In genomic region chr2:121095257-121096080, GRCh38 we compare ENCODE assay signal across 8 cellular contexts.
DNase-seq lines count a peak whose midpoint lies in the region; TF ChIP-seq lines count a peak whose summit lies in the region.

No MANE protein-coding gene starts in this region.

- no peak overlapping the region for H2BK20ac ChIP-seq in H9 (ENCODE audit: low read depth, low read length, poor library complexity, severe bottlenecking)

- H3K36me3 Mint-ChIP-seq in H9 (ENCODE audit: insufficient read depth in 1 of 3, low read depth in 3 of 3), result peaks cover 0 to 3% (median 3%) of the 10 kb centered on the region in 3 experiments; a peak in 3 of 7 replicates

- no peak overlapping the region for H3K4me2 ChIP-seq in H9 (ENCODE audit: insufficient read depth, insufficient read length, low read length)

- peaks cover 0 to 10% of the 10 kb centered on the region in 2 experiments; a peak in 2 of 4 replicates for H3K4me1 Mint-ChIP-seq in H9

- H2BK15ac ChIP-seq in H9 (ENCODE audit: low read depth, low read length), result no peak overlapping the region

- no peak overlapping the region for H2BK120ac ChIP-seq in H9 (ENCODE audit: low read depth, low read length, poor library complexity, severe bottlenecking)

- H3K79me1 ChIP-seq in H9 (ENCODE audit: insufficient read depth, low read depth, low read length, poor library complexity, severe bottlenecking), result no peaks in the 10 kb centered on the region

- DNase-seq in NCI-H1436 (lab: John Stamatoyannopoulos, UW) (peak; percentile 17), NCI-H1436 treated with DMSO at 0.1 percent for 48 hours (lab: John Stamatoyannopoulos, UW) (no peak), H9 (peak; percentile 90), NCI-H345 (lab: John Stamatoyannopoulos, UW) (peak; percentile 70), astrocyte of the hippocampus (ENCODE audit: low read depth, low spot score) (peak; percentile 87), iris pigment epithelial cell (ENCODE audit: low read depth) (peak; percentile 77), testis (peak; percentile 78), cortex of kidney (lab: John Stamatoyannopoulos, UW) (no peak)

- no peaks in the 10 kb centered on the region for H4K20me1 ChIP-seq in H9 (ENCODE audit: control insufficient read depth, insufficient read depth, insufficient read length)

- no CpG with 5 or more reads among the region's 19 CpGs for WGBS in H9 (ENCODE audit: extremely low coverage, insufficient read length, low lambda C conversion rate)
- 43 to 53% methylated on average over 17 to 19 of the region's 19 CpGs for WGBS in testis, 2 donors

- H3K23ac ChIP-seq in H9 (ENCODE audit: insufficient read length, low read depth, low read length), result no peak overlapping the region

- no peak overlapping the region for H3K27ac Mint-ChIP-seq in H9

- H3K9me3 ChIP-seq in H9 (ENCODE audit: control insufficient read depth, low read depth, low read length), result no peaks in the 10 kb centered on the region
- no peaks in the 10 kb centered on the region for H3K9me3 ChIP-seq in testis

- no peaks in the 10 kb centered on the region for H3K36me3 ChIP-seq in testis (ENCODE audit: low read depth, missing control alignments)

- no peaks in the 10 kb centered on the region for H3K79me2 ChIP-seq in H9 (ENCODE audit: insufficient read depth, low read length)

- H3K56ac ChIP-seq in H9 (ENCODE audit: insufficient read length, low read depth, low read length), result no peak overlapping the region

- H2BK5ac ChIP-seq in H9 (ENCODE audit: insufficient read length, low read length), result no peak overlapping the region

- peaks cover 8 to 18% of the 10 kb centered on the region in 2 experiments; a peak in 4 of 5 replicates for H3K9me3 Mint-ChIP-seq in H9

- no peak overlapping the region for H2AK5ac ChIP-seq in H9 (ENCODE audit: insufficient read length, low read length)

- no peaks in the 10 kb centered on the region for H3K23me2 ChIP-seq in H9 (ENCODE audit: insufficient read length, low read depth, low read length, poor library complexity, severe bottlenecking)

- H4K8ac ChIP-seq in H9 (replicated peaks; ENCODE audit: insufficient read length, low read depth, low read length), result no peak overlapping the region

- intact Hi-C loops in testis (cut with DNase I; ENCODE audit: low total_unique reads), result no loop called here

- no peak overlapping the region for H3K4me3 ChIP-seq in testis

- H3K4me3 Mint-ChIP-seq in H9, result no peak overlapping the region

- no peak overlapping the region for H3K9ac ChIP-seq in H9 (ENCODE audit: extremely low read depth, insufficient read length, low read length)

- peak; percentile 86 for TF ChIP-seq CTCF in H9 (conservative IDR thresholded peaks at IDR 0.05)
- TF ChIP-seq CTCF in testis (IDR thresholded peaks at IDR 0.05), result peak; percentile 47 to 73 (median 63)

- H3K27me3 Mint-ChIP-seq in H9 (ENCODE audit: low read depth), result peaks cover 30% of the 10 kb centered on the region

- no peak overlapping the region for H2BK12ac ChIP-seq in H9 (ENCODE audit: insufficient read length, low read depth, low read length)

- H4K5ac ChIP-seq in H9 (ENCODE audit: insufficient read length, low read depth, low read length), result no peak overlapping the region

- H3K27me3 ChIP-seq in H9 (ENCODE audit: insufficient read depth, low read length), result no peaks in the 10 kb centered on the region
- H3K27me3 ChIP-seq in testis, result no peaks in the 10 kb centered on the region

- H3K4ac ChIP-seq in H9 (ENCODE audit: low read depth, low read length), result no peak overlapping the region

- H3K14ac ChIP-seq in H9 (ENCODE audit: insufficient read depth, low read length), result no peak overlapping the region

- TF ChIP-seq POLR2A in testis (IDR thresholded peaks at IDR 0.05), result no peak

- no peak overlapping the region for H3K27ac ChIP-seq in H9 (ENCODE audit: insufficient read length, low read depth, low read length)
- no peak overlapping the region for H3K27ac ChIP-seq in testis

- H4K91ac ChIP-seq in H9 (ENCODE audit: insufficient read length, low read depth, low read length), result no peak overlapping the region

- H3K4me1 ChIP-seq in H9 (ENCODE audit: insufficient read depth, low read length) (no peaks in the 10 kb centered on the region), testis (no peaks in the 10 kb centered on the region)

- no peak overlapping the region for H2AFZ ChIP-seq in H9 (ENCODE audit: low read length)

- H3K18ac ChIP-seq in H9 (ENCODE audit: insufficient read length, low read depth, low read length), result no peak overlapping the region

- H3T11ph ChIP-seq in H9 (ENCODE audit: low read length), result no peak overlapping the region

Comparison
In these comparisons a context has a peak if more than half of its experiments do, and no peak if none do; other contexts are left out.
1. DNase-seq: peak in NCI-H1436 (single experiment), H9 (single experiment), NCI-H345 (single experiment), astrocyte of the hippocampus (single experiment), iris pigment epithelial cell (single experiment) and testis (single experiment); none in NCI-H1436 treated with DMSO at 0.1 percent for 48 hours (single experiment) and cortex of kidney (single experiment).